ENCODE assay signal across 1 cellular context in genomic region chr17:48125829-48126612, GRCh38.
A peak's percentile ranks its signal among the peaks of the same experiment; 100 is the strongest.
TF ChIP-seq lines count a peak whose summit lies in the region.

No MANE protein-coding gene starts in this region.

TF ChIP-seq in GM12878, 131 proteins besides CTCF, POLR2A, EP300 and RAD21:
- TF ChIP-seq REST (IDR thresholded peaks at IDR 0.05; ENCODE audit: low read depth, low read length) (no peak), SUPT20H (IDR thresholded peaks at IDR 0.05; ENCODE audit: borderline replicate concordance, control insufficient read depth, low read depth, low read length) (no peak), ZNF384 (IDR thresholded peaks at IDR 0.05; ENCODE audit: borderline replicate concordance, low read depth, low read length) (no peak), POLR2AphosphoS5 (IDR thresholded peaks at IDR 0.05; ENCODE audit: low read length) (peak; percentile 50; the same call in 1 of the 2 replicates), USF2 (IDR thresholded peaks at IDR 0.05; ENCODE audit: borderline replicate concordance, low read depth, low read length) (no peak), RAD51 (IDR thresholded peaks at IDR 0.05) (no peak), STAT3 (IDR thresholded peaks at IDR 0.05; ENCODE audit: low read depth, low read length) (no peak), PML (IDR thresholded peaks at IDR 0.05; ENCODE audit: low read length) (peak; percentile 55; the same call in 1 of the 2 replicates)
